In genomic region chr13:60538566-60538965, GRCh38 we compare ENCODE assay signal across 14 cellular contexts.
DNase-seq lines count a peak whose midpoint lies in the region; TF ChIP-seq lines count a peak whose summit lies in the region.
"Had no signal": no experiment of that assay in that cellular context is flagged by ENCODE, and none has a peak within 500 bp of the region (broad histone marks: within the 10 kb centered on the region; RNA-seq: fewer than 3 reads in every experiment).

No MANE protein-coding gene starts in this region.

- no peak overlapping the region for H3K9ac ChIP-seq in neural progenitor cell

- H4K20me1 ChIP-seq in neural progenitor cell (ENCODE audit: low read depth) = no peaks in the 10 kb centered on the region

- CTCF ChIA-PET in BJ (lab: Yijun Ruan, JAX) = no interaction called here

- DNase-seq in BJ (ENCODE audit: low read depth) (peak; percentile 15), M059J (ENCODE audit: low read depth) (peak; percentile 42), cerebellar cortex (ENCODE audit: low spot score) (peak; percentile 2), neural progenitor cell (ENCODE audit: low spot score) (no peak), osteocyte (ENCODE audit: extremely low spot score, unreplicated experiment) (no peak), SHP77 treated with DMSO at 0.1 percent for 48 hours (lab: John Stamatoyannopoulos, UW) (no peak), suprapubic skin (ENCODE audit: low spot score in 2 of 2) (no peak)
- DNase-seq: 8988T; C1 segment of cervical spinal cord; Calu3; CD4-positive, alpha-beta T cell; DMS 273 treated with DMSO at 0.1 percent for 48 hours; DMS79 had no signal

- WGBS in suprapubic skin = 26% methylated on average over 1 of the region's 1 CpG

- no peak for TF ChIP-seq EP300 in suprapubic skin (IDR thresholded peaks at IDR 0.05)

- H3K4me2 ChIP-seq in neural progenitor cell = no peak overlapping the region

- H3K4me1 ChIP-seq in neural progenitor cell (no peaks in the 10 kb centered on the region), suprapubic skin (no peaks in the 10 kb centered on the region)

- H3K27ac ChIP-seq in neural progenitor cell (peak overlapping the region; percentile 8), suprapubic skin (no peak overlapping the region)
- H3K27ac ChIP-seq: HL-60 had no signal

- no peak for TF ChIP-seq CTCF in BJ (IDR thresholded peaks at IDR 0.05; ENCODE audit: insufficient read depth, low read depth, low read length)
- TF ChIP-seq CTCF in neural progenitor cell (IDR thresholded peaks at IDR 0.05) = no peak
- no peak for TF ChIP-seq CTCF in osteocyte (IDR thresholded peaks at IDR 0.05)
- TF ChIP-seq CTCF in suprapubic skin (IDR thresholded peaks at IDR 0.05) = no peak

- H3K9me3 ChIP-seq in neural progenitor cell (ENCODE audit: low read depth) (no peaks in the 10 kb centered on the region), suprapubic skin (no peaks in the 10 kb centered on the region)

- H3K4me1 Mint-ChIP-seq in neural progenitor cell (no peaks in the 10 kb centered on the region), osteocyte (ENCODE audit: unreplicated experiment) (peaks cover 2% of the 10 kb centered on the region)

- H3K27ac Mint-ChIP-seq in neural progenitor cell (no peak overlapping the region), osteocyte (ENCODE audit: unreplicated experiment) (no peak overlapping the region)
- H3K27ac Mint-ChIP-seq: CD4-positive, alpha-beta T cell had no signal

- H3K36me3 Mint-ChIP-seq in neural progenitor cell = peaks cover 7% of the 10 kb centered on the region
- peaks cover 9% of the 10 kb centered on the region for H3K36me3 Mint-ChIP-seq in osteocyte (ENCODE audit: unreplicated experiment)

- H2AFZ ChIP-seq in neural progenitor cell (replicated peaks) = no peak overlapping the region

- H3K36me3 ChIP-seq in BJ (ENCODE audit: control insufficient read depth, insufficient read depth, low read length) (peaks cover 1% of the 10 kb centered on the region; the same call in 1 of the 2 replicates), neural progenitor cell (no peaks in the 10 kb centered on the region), suprapubic skin (no peaks in the 10 kb centered on the region)

- H3K79me2 ChIP-seq in neural progenitor cell (ENCODE audit: low read depth) = no peaks in the 10 kb centered on the region

- H3K27me3 ChIP-seq in BJ (ENCODE audit: control insufficient read depth, insufficient read depth, low read length) = no peaks in the 10 kb centered on the region
- H3K27me3 ChIP-seq in neural progenitor cell = no peaks in the 10 kb centered on the region
- no peaks in the 10 kb centered on the region for H3K27me3 ChIP-seq in suprapubic skin

- H3F3A ChIP-seq in neural progenitor cell (ENCODE audit: low read depth) = no peaks in the 10 kb centered on the region

- H3K4me3 ChIP-seq in BJ (ENCODE audit: low read depth, low read length) (no peak overlapping the region), neural progenitor cell (no peak overlapping the region), suprapubic skin (no peak overlapping the region)

- no peak for TF ChIP-seq POLR2A in suprapubic skin (IDR thresholded peaks at IDR 0.05)

- H3K4me3 Mint-ChIP-seq in neural progenitor cell (no peak overlapping the region), osteocyte (ENCODE audit: unreplicated experiment) (no peak overlapping the region)
- H3K4me3 Mint-ChIP-seq: CD4-positive, alpha-beta T cell had no signal

- H3K9me3 Mint-ChIP-seq in neural progenitor cell (no peaks in the 10 kb centered on the region), osteocyte (ENCODE audit: unreplicated experiment) (no peaks in the 10 kb centered on the region)
- H3K9me3 Mint-ChIP-seq: CD4-positive, alpha-beta T cell had no signal

- H3K27me3 Mint-ChIP-seq in neural progenitor cell (ENCODE audit: insufficient read depth, low read depth) (no peaks in the 10 kb centered on the region), osteocyte (ENCODE audit: unreplicated experiment) (no peaks in the 10 kb centered on the region)
- H3K27me3 Mint-ChIP-seq: CD4-positive, alpha-beta T cell had no signal

- POLR2A ChIA-PET in BJ (lab: Charles Lee) = no interaction called here

Comparison
In these comparisons a context has a peak if more than half of its experiments do, and no peak if none do; other contexts are left out.
1. DNase-seq: peak in BJ (single experiment), M059J (single experiment) and cerebellar cortex (single experiment); none in neural progenitor cell (single experiment), osteocyte (single experiment), SHP77 treated with DMSO at 0.1 percent for 48 hours (single experiment) and suprapubic skin (0 of 2).